ENCODE assay signal across 6 cellular contexts in genomic region chr22:35178446-35178845, GRCh38.
"Had no signal": no experiment of that assay in that cellular context is flagged by ENCODE, and none has a peak within 500 bp of the region (broad histone marks: within the 10 kb centered on the region; RNA-seq: fewer than 3 reads in every experiment).

No MANE protein-coding gene starts in this region.

- H3K9me3 Mint-ChIP-seq: HFFc6 had no signal

- ATAC-seq: K562 had no signal

- H3K9me3 ChIP-seq: HAP-1 had no signal

- H3K4me3 ChIP-seq: GM23248, HAP-1, K562 had no signal

- H3K36me3 ChIP-seq: HAP-1 had no signal

- H3K4me3 Mint-ChIP-seq: HFFc6 had no signal

- H3K27ac Mint-ChIP-seq: HFFc6 had no signal

- H3K27ac ChIP-seq: GM23248 had no signal

- DNase-seq: GM23248, GOT3, HFFc6, IMR-90 had no signal
